Comparison of ENCODE assay signal across 18 cellular contexts in the genomic region with DNA sequence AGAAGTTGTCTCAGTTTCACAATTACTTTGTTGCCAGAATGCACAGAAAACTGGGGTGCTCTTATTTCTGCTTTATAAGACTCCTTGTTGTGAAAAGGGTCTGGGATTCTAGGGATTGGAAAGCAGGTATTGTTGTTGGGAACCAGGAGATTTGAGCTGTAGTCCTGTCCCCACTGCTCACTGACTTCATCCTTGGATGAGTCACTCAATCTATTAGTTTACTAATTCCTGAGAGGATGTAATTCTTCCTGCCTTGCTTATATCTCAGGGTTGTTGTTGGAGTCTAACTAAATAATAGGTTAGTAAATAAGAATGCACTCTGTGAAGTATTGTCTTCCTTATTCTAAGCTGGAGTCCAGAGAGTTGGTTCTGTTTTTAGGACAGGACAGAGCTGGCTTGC.
"Had no signal": no experiment of that assay in that cellular context is flagged by ENCODE, and none has a peak within 500 bp of the region (broad histone marks: within the 10 kb centered on the region; RNA-seq: fewer than 3 reads in every experiment).

No MANE protein-coding gene starts in this region.

- H3K4me3 ChIP-seq: adrenal gland, cardiac muscle cell, lung, pancreas, right lobe of liver, stomach had no signal

- H3K27ac ChIP-seq: adrenal gland, cardiac muscle cell, neutrophil, pancreas, right lobe of liver, stomach, VCaP had no signal

- ATAC-seq: activated naive CD4-positive, alpha-beta T cell treated with anti-CD3 and anti-CD28 coated beads, Interleukin-2, amount 50 U/mL, for 72 hours; activated T-cell treated with anti-CD3 and anti-CD28 coated beads, Interleukin-2, amount 50 U/mL, for 72 hours; left lobe of liver had no signal

- H3K27me3 ChIP-seq: adrenal gland, pancreas, right lobe of liver had no signal

- DNase-seq: activated CD4-positive, alpha-beta T cell treated with anti-CD3 and anti-CD28 coated beads, Interleukin-2, amount 50 U/mL, for 4 hours; activated gamma-delta T cell; activated T-cell treated with anti-CD3 and anti-CD28 coated beads, Interleukin-2, amount 50 U/mL, for 72 hours; adrenal gland; effector CD8-positive, alpha-beta T cell; glutamatergic neuron; hippocampal formation; pancreas; right lobe of liver; stimulated activated CD4-positive, alpha-beta T cell treated with anti-CD3 and anti-CD28 coated beads, Interleukin-4, amount 100 ng/mL, for 1 hour; stomach; trophoblast cell had no signal

- H3K9me3 ChIP-seq: adrenal gland, neutrophil, pancreas, right lobe of liver, stomach had no signal

- H3K4me1 ChIP-seq: adrenal gland had no signal

- H3K36me3 ChIP-seq: adrenal gland, cardiac muscle cell, neutrophil, pancreas, right lobe of liver, stomach had no signal
